1 cellular context compared by ENCODE assay signal in genomic region chr19:14164088-14164487, GRCh38.
TF ChIP-seq lines count a peak whose summit lies in the region.

No MANE protein-coding gene starts in this region.

TF ChIP-seq in K562, 482 proteins besides CTCF, POLR2A, EP300 and RAD21:
- TF ChIP-seq ZC3H4 (CRISPR knock-in tag; IDR thresholded peaks at IDR 0.05; ENCODE audit: borderline replicate concordance), result no peak
- no peak for TF ChIP-seq DMBX1 (CRISPR knock-in tag; IDR thresholded peaks at IDR 0.05; ENCODE audit: borderline replicate concordance)
- no peak for TF ChIP-seq KHSRP (IDR thresholded peaks at IDR 0.05)
- TF ChIP-seq RBM22 (IDR thresholded peaks at IDR 0.05; ENCODE audit: low read depth, low read length, poor library complexity, severe bottlenecking), result peak; percentile 11
- no peak for TF ChIP-seq SNIP1 (IDR thresholded peaks at IDR 0.05; ENCODE audit: low read depth)
